In genomic region chr6:88302769-88303230, GRCh38 we compare ENCODE assay signal across 18 cellular contexts.
"Had no signal": no experiment of that assay in that cellular context is flagged by ENCODE, and none has a peak within 500 bp of the region (broad histone marks: within the 10 kb centered on the region; RNA-seq: fewer than 3 reads in every experiment).

No MANE protein-coding gene starts in this region.

- H3K4me1 ChIP-seq: esophagus muscularis mucosa, suprapubic skin, transverse colon, vagina had no signal

- H3K27ac ChIP-seq: esophagus muscularis mucosa, hepatocyte, suprapubic skin, transverse colon, vagina had no signal

- H3K27me3 ChIP-seq: esophagus muscularis mucosa, hepatocyte, suprapubic skin, transverse colon, vagina had no signal

- H3K4me1 Mint-ChIP-seq: nephron; stimulated activated naive CD8-positive, alpha-beta T cell treated with anti-CD3 and anti-CD28 coated beads, Interleukin-15, amount 100 ng/mL, for 72 hours had no signal

- H3K79me2 ChIP-seq: hepatocyte had no signal

- H3K4me3 Mint-ChIP-seq: activated naive CD8-positive, alpha-beta T cell; activated T-helper 1 cell treated with anti-CD3 and anti-CD28 coated beads, Interleukin-12 subunit alpha, Interleukin-12 subunit beta, Interleukin-2, Interleukin-4 antibody, amounts not matched to agents 30 ng/mL and 10 ng/mL and 1 ng/mL, durations not matched to agents 14 hours and 24 hours and 36 hours; dendritic cell treated with granulocyte-macrophage colony-stimulating factor and Interleukin-4, amounts not matched to agents 40 ng/mL and 50 ng/mL, for 4 days; nephron; stimulated activated naive CD8-positive, alpha-beta T cell treated with anti-CD3 and anti-CD28 coated beads, Interleukin-15, amount 100 ng/mL, for 72 hours had no signal

- H3K36me3 Mint-ChIP-seq: activated naive CD8-positive, alpha-beta T cell had no signal

- DNase-seq: activated CD4-positive, alpha-beta T cell treated with anti-CD3 and anti-CD28 coated beads, Interleukin-2, amount 50 U/mL, for 4 hours; activated gamma-delta T cell treated with Interleukin-2 at 50 U/mL for 16 hours; cerebellar nuclear complex; effector CD8-positive, alpha-beta T cell; islet precursor cell; midbrain; nucleus accumbens; stimulated activated naive CD8-positive, alpha-beta T cell treated with anti-CD3 and anti-CD28 coated beads, Interleukin-15, amount 100 ng/mL, for 72 hours; SW 1271; transverse colon had no signal

- H3K9me3 Mint-ChIP-seq: activated T-helper 1 cell treated with anti-CD3 and anti-CD28 coated beads, Interleukin-12 subunit alpha, Interleukin-12 subunit beta, Interleukin-2, Interleukin-4 antibody, amounts not matched to agents 30 ng/mL and 10 ng/mL and 1 ng/mL, durations not matched to agents 14 hours and 24 hours and 36 hours; dendritic cell treated with granulocyte-macrophage colony-stimulating factor and Interleukin-4, amounts not matched to agents 40 ng/mL and 50 ng/mL, for 4 days; nephron; stimulated activated naive CD8-positive, alpha-beta T cell treated with anti-CD3 and anti-CD28 coated beads, Interleukin-15, amount 100 ng/mL, for 72 hours had no signal

- H3K36me3 ChIP-seq: esophagus muscularis mucosa, suprapubic skin, transverse colon, vagina had no signal

- H3K27ac Mint-ChIP-seq: activated naive CD8-positive, alpha-beta T cell; activated T-helper 1 cell treated with anti-CD3 and anti-CD28 coated beads, Interleukin-12 subunit alpha, Interleukin-12 subunit beta, Interleukin-2, Interleukin-4 antibody, amounts not matched to agents 30 ng/mL and 10 ng/mL and 1 ng/mL, durations not matched to agents 14 hours and 24 hours and 36 hours; dendritic cell treated with granulocyte-macrophage colony-stimulating factor and Interleukin-4, amounts not matched to agents 40 ng/mL and 50 ng/mL, for 4 days; stimulated activated naive CD8-positive, alpha-beta T cell treated with anti-CD3 and anti-CD28 coated beads, Interleukin-15, amount 100 ng/mL, for 72 hours had no signal

- H3K4me3 ChIP-seq: esophagus muscularis mucosa, hepatocyte, suprapubic skin, transverse colon, vagina had no signal

- ATAC-seq: stimulated activated naive CD8-positive, alpha-beta T cell treated with anti-CD3 and anti-CD28 coated beads, Interleukin-15, amount 100 ng/mL, for 72 hours had no signal

- H3K27me3 Mint-ChIP-seq: dendritic cell treated with granulocyte-macrophage colony-stimulating factor and Interleukin-4, amounts not matched to agents 40 ng/mL and 50 ng/mL, for 4 days; stimulated activated naive CD8-positive, alpha-beta T cell treated with anti-CD3 and anti-CD28 coated beads, Interleukin-15, amount 100 ng/mL, for 72 hours had no signal

- H2AFZ ChIP-seq: hepatocyte had no signal
